ENCODE assay signal across 8 cellular contexts in genomic region chr6:33620584-33621395, GRCh38. TPM values are rescaled to one million over a fixed set of nuclear protein-coding genes. Genes with fewer than 3 reads are reported as not detected.
DNase-seq lines count a peak whose midpoint lies in the region; ATAC-seq and TF ChIP-seq lines count a peak whose summit lies in the region.

ITPR3 (plus strand) TSS chr6:33621322; CDS start chr6:33621603, 281 bp downstream.

- H3K27me3 ChIP-seq in RWPE2 (ENCODE audit: insufficient read depth, poor library complexity, severe bottlenecking) (no peaks in the 10 kb centered on the region), rectal smooth muscle tissue (ENCODE audit: control insufficient read depth, insufficient read depth, low read length) (peaks cover 9% of the 10 kb centered on the region), aorta (ENCODE audit: control insufficient read depth in 1 of 2, insufficient read depth in 2 of 2, low read length in 1 of 2) (no peaks in the 10 kb centered on the region)

- peaks cover 11% of the 10 kb centered on the region for H3K9me3 Mint-ChIP-seq in glutamatergic neuron (ENCODE audit: unreplicated experiment)

- peak within 1 kb of the TSS; percentile 96 for H3K27ac ChIP-seq in RWPE2 (ENCODE audit: poor library complexity, severe bottlenecking)
- H3K27ac ChIP-seq in rectal smooth muscle tissue (ENCODE audit: low read depth, low read length), result peak within 1 kb of the TSS; percentile 43
- H3K27ac ChIP-seq in aorta (ENCODE audit: low read depth in 1 of 2, low read length in 2 of 2), result no peak within 1 kb of the TSS

- TF ChIP-seq CTCF in RWPE2 (IDR thresholded peaks at IDR 0.05; ENCODE audit: poor library complexity, severe bottlenecking) (no peak), glutamatergic neuron (IDR thresholded peaks at IDR 0.05; ENCODE audit: partially characterized antibody, unreplicated experiment) (no peak)

- H3K4me1 Mint-ChIP-seq in glutamatergic neuron (ENCODE audit: low read depth, unreplicated experiment), result peaks cover 9% of the 10 kb centered on the region

- WGBS in aorta, 2 donors, result 0 to 1% methylated on average over 58 to 75 of the region's 75 CpGs

- H3K4me1 ChIP-seq in RWPE2 (ENCODE audit: insufficient read depth, poor library complexity, severe bottlenecking) (peaks cover 13% of the 10 kb centered on the region), rectal smooth muscle tissue (ENCODE audit: control insufficient read depth, insufficient read depth, low read length) (peaks cover 3% of the 10 kb centered on the region), aorta (ENCODE audit: control insufficient read depth in 1 of 2, insufficient read depth in 2 of 2, low read length in 2 of 2) (no peaks in the 10 kb centered on the region)

- ATAC-seq in HG03442 (IDR thresholded peaks at IDR 0.05; ENCODE audit: unreplicated experiment) (peak; percentile 62), RWPE2 (ENCODE audit: low read depth) (peak; percentile 63), aorta (ENCODE audit: low FRiP score) (peak; percentile 61)

- H3K27ac Mint-ChIP-seq in glutamatergic neuron (ENCODE audit: unreplicated experiment), result no peak within 1 kb of the TSS

- H3K36me3 ChIP-seq in RWPE2 (ENCODE audit: low read depth), result peaks cover 32% of the 10 kb centered on the region
- H3K36me3 ChIP-seq in rectal smooth muscle tissue (ENCODE audit: control insufficient read depth, insufficient read depth, low read length), result no peaks in the 10 kb centered on the region
- no peaks in the 10 kb centered on the region for H3K36me3 ChIP-seq in aorta (ENCODE audit: control insufficient read depth in 1 of 2, insufficient read depth in 2 of 2, low read length in 1 of 2)

- DNase-seq in AG08395 (ENCODE audit: low spot score) (peak; percentile 59), RWPE2 (ENCODE audit: low spot score) (no peak), glutamatergic neuron (no peak), aorta (peak in 1 of 2 donors; percentile 60)
- peak; percentile 36 to 78 (median 58) for DNase-seq in activated naive CD4-positive, alpha-beta T cell (lab: John Stamatoyannopoulos, UW)

- intact Hi-C loops in aorta (cut with DNase I), result no loop called here

- no peaks in the 10 kb centered on the region for H3K36me3 Mint-ChIP-seq in glutamatergic neuron (ENCODE audit: unreplicated experiment)

- TF ChIP-seq POLR2A in GM19099 (IDR thresholded peaks at IDR 0.05; ENCODE audit: extremely low read depth, insufficient read length, low read depth), result peak; percentile 73

- peak within 1 kb of the TSS; percentile 92 for H3K9ac ChIP-seq in rectal smooth muscle tissue (ENCODE audit: low read length)

- peaks cover 29% of the 10 kb centered on the region for H3K27me3 Mint-ChIP-seq in glutamatergic neuron (ENCODE audit: unreplicated experiment)

- H3K9me3 ChIP-seq in RWPE2 (ENCODE audit: severe bottlenecking) (no peaks in the 10 kb centered on the region), aorta (ENCODE audit: control insufficient read depth, low read length) (no peaks in the 10 kb centered on the region)

- peak within 1 kb of the TSS; percentile 80 for H3K4me3 Mint-ChIP-seq in glutamatergic neuron (ENCODE audit: unreplicated experiment)

- peak within 1 kb of the TSS; percentile 98 for H3K4me3 ChIP-seq in RWPE2 (ENCODE audit: severe bottlenecking)
- H3K4me3 ChIP-seq in rectal smooth muscle tissue (ENCODE audit: low read length), result peak within 1 kb of the TSS; percentile 86
- H3K4me3 ChIP-seq in aorta (ENCODE audit: low read length in 2 of 2), result peak within 1 kb of the TSS; percentile 21 to 61

RNA-seq across cellular contexts. Expression of gene ITPR3, which starts in this region (rescaled TPM):
- total RNA-seq in glutamatergic neuron (ENCODE audit: unreplicated experiment) (0.34 TPM), aorta (10 to 100 TPM; 11.9 to 28.8 TPM)
- polyA plus RNA-seq in aorta, result 1 to 10 TPM; 4.6 to 7.0 TPM

Comparison
In these comparisons a context has a peak if more than half of its experiments do, and no peak if none do; other contexts are left out.
1. DNase-seq: peak in AG08395 (single experiment) and activated naive CD4-positive, alpha-beta T cell (4 of 4); none in RWPE2 (single experiment) and glutamatergic neuron (single experiment).
2. H3K27ac ChIP-seq: peak in RWPE2 (single experiment) and rectal smooth muscle tissue (single experiment); none in aorta (0 of 2).
3. H3K4me3 ChIP-seq: peak in every context shown above with its lines; median percentile 98 in RWPE2; 86 in rectal smooth muscle tissue; 41 in aorta.
4. Peak in every context shown above with its lines, with median percentiles within 50 percentile points of each other: ATAC-seq.